ENCODE assay signal across 22 cellular contexts in the genomic region with DNA sequence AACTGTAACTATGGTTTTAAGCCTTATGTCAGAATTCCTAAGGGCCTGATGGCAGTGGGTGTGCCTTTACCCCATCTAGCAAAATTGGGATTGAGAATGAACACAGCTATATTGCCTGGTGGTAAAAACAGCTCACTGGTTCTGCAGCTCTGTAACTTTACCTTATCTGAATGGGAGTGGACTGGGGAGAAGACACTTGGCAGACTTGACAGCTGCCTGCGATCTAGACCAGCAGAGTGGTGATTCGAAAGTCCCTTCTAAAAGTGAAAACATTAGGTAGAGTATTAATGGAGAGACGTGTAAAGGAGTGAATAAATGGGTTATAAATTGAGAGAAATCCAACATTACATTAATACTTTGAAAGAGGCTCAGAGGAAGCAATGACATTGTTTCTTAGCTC.
DNase-seq lines count a peak whose midpoint lies in the region; ATAC-seq, FAIRE-seq and TF ChIP-seq lines count a peak whose summit lies in the region.
"Had no signal": no experiment of that assay in that cellular context is flagged by ENCODE, and none has a peak within 500 bp of the region (broad histone marks: within the 10 kb centered on the region; RNA-seq: fewer than 3 reads in every experiment).

No MANE protein-coding gene starts in this region.

- DNase-seq in GM23338 (ENCODE audit: low spot score) = no peak
- peak; percentile 0 for DNase-seq in LoVo (ENCODE audit: low spot score)
- DNase-seq in OCI-M1 (lab: John Stamatoyannopoulos, UW) = peak; percentile 26
- DNase-seq in myocyte (ENCODE audit: low read depth) = peak; percentile 19
- DNase-seq in NK-92 treated with Interleukin-12 subunit alpha and Interleukin-12 subunit beta, amount 100 ng/mL, for 24 hours (lab: John Stamatoyannopoulos, UW) = no peak
- DNase-seq in small intestine = no peak
- DNase-seq in DMS153 treated with DMSO at 0.1 percent for 48 hours (lab: John Stamatoyannopoulos, UW; ENCODE audit: unreplicated experiment) = no peak
- DNase-seq: C1 segment of cervical spinal cord; Caco-2; CD4-positive, CD25-positive, alpha-beta regulatory T cell; CD8-positive, alpha-beta T cell; DMS153; DMS79; EL; GDM1; GM23248; HFFc6 had no signal

- H3K27ac ChIP-seq in GM23338 (ENCODE audit: low read depth) (no peak overlapping the region), small intestine (ENCODE audit: low read depth in 1 of 2, low read length in 1 of 2) (no peak overlapping the region)
- H3K27ac ChIP-seq: GM23248 had no signal

- peaks cover 11% of the 10 kb centered on the region; the same call in 1 of the 2 replicates for H3K9me2 ChIP-seq in GM23338 (ENCODE audit: insufficient read depth)

- peaks cover 2% of the 10 kb centered on the region; the same call in 1 of the 3 replicates for H3K4me1 Mint-ChIP-seq in GM23338
- H3K4me1 Mint-ChIP-seq: CD4-positive, CD25-positive, alpha-beta regulatory T cell had no signal

- no peaks in the 10 kb centered on the region for H4K20me1 ChIP-seq in GM23338 (replicated peaks; ENCODE audit: insufficient read depth)

- H3K36me3 Mint-ChIP-seq in GM23338 (ENCODE audit: low read depth) = peaks cover 28% of the 10 kb centered on the region
- H3K36me3 Mint-ChIP-seq: CD4-positive, CD25-positive, alpha-beta regulatory T cell; CD8-positive, alpha-beta T cell had no signal

- H3K27ac Mint-ChIP-seq in GM23338 = no peak overlapping the region
- H3K27ac Mint-ChIP-seq: CD4-positive, CD25-positive, alpha-beta regulatory T cell; CD8-positive, alpha-beta T cell; HFFc6 had no signal

- H3K4me3 Mint-ChIP-seq in GM23338 = no peak overlapping the region
- H3K4me3 Mint-ChIP-seq: CD4-positive, CD25-positive, alpha-beta regulatory T cell; CD8-positive, alpha-beta T cell; HFFc6 had no signal

- no peak overlapping the region for H3K4me3 ChIP-seq in GM23338
- H3K4me3 ChIP-seq in small intestine (ENCODE audit: low read depth in 1 of 2, low read length in 2 of 2) = no peak overlapping the region
- H3K4me3 ChIP-seq: GM23248, HAP-1 had no signal

- peaks cover 2% of the 10 kb centered on the region for H3K27me3 Mint-ChIP-seq in GM23338 (ENCODE audit: insufficient read depth, low read depth, poor library complexity)
- H3K27me3 Mint-ChIP-seq: CD4-positive, CD25-positive, alpha-beta regulatory T cell had no signal

- no peak for FAIRE-seq in small intestine (lab: Jason Lieb, UNC)
- FAIRE-seq: GM12891, GM18507, H54 had no signal

- H3K4me2 ChIP-seq in GM23338 = no peak overlapping the region

- H3F3A ChIP-seq in GM23338 (replicated peaks; ENCODE audit: low read depth) = no peaks in the 10 kb centered on the region

- no peaks in the 10 kb centered on the region for H3K79me2 ChIP-seq in GM23338 (replicated peaks; ENCODE audit: insufficient read depth)

- H3K27me3 ChIP-seq in GM23338 (ENCODE audit: insufficient read depth) (no peaks in the 10 kb centered on the region), small intestine (ENCODE audit: control insufficient read depth in 2 of 2, insufficient read depth in 2 of 2, low read length in 2 of 2) (no peaks in the 10 kb centered on the region)

- ATAC-seq in GM23338 (no peak), GM21390 (IDR thresholded peaks at IDR 0.05; ENCODE audit: unreplicated experiment) (no peak)
- ATAC-seq: CD8-positive, alpha-beta T cell had no signal

- peaks cover 27% of the 10 kb centered on the region for H3K9me3 Mint-ChIP-seq in GM23338

- H2AFZ ChIP-seq in GM23338 = peak overlapping the region; percentile 78; the same call in 1 of the 2 replicates
- H2AFZ ChIP-seq: GM23248 had no signal

- H3K9me3 ChIP-seq in small intestine (ENCODE audit: control insufficient read depth, low read depth) = no peaks in the 10 kb centered on the region
- H3K9me3 ChIP-seq: HAP-1 had no signal

- no peak for TF ChIP-seq CTCF in GM23338 (conservative IDR thresholded peaks at IDR 0.05; ENCODE audit: low read depth in 2 of 2)

- H3K36me3 ChIP-seq in GM23338 (ENCODE audit: insufficient read depth) (peaks cover 12% of the 10 kb centered on the region), small intestine (ENCODE audit: control insufficient read depth in 2 of 2, insufficient read depth in 2 of 2, low read length in 2 of 2) (no peaks in the 10 kb centered on the region)
- H3K36me3 ChIP-seq: HAP-1 had no signal

- no peaks in the 10 kb centered on the region for H3K4me1 ChIP-seq in GM23338 (ENCODE audit: insufficient read depth)
- H3K4me1 ChIP-seq in small intestine (ENCODE audit: control insufficient read depth in 2 of 2, insufficient read depth in 1 of 2, low read depth in 1 of 2, low read length in 1 of 2) = no peaks in the 10 kb centered on the region
- H3K4me1 ChIP-seq: Caco-2, HAP-1 had no signal

- 78 to 86% (median 80%) methylated on average over 3 of the region's 3 CpGs for WGBS in small intestine, 3 donors

TF ChIP-seq in GM23338, 12 proteins besides CTCF, POLR2A, EP300 and RAD21:
- TF ChIP-seq EZH2phosphoT487 (IDR thresholded peaks at IDR 0.05; ENCODE audit: unreplicated experiment) = no peak
- no peak for TF ChIP-seq POLR2AphosphoS5 (IDR thresholded peaks at IDR 0.05; ENCODE audit: low read depth)
- no peak for TF ChIP-seq ZNF114 (CRISPR knock-in tag; IDR thresholded peaks at IDR 0.05)
- TF ChIP-seq STAT1 (IDR thresholded peaks at IDR 0.05; ENCODE audit: unreplicated experiment) = no peak
- TF ChIP-seq REST (IDR thresholded peaks at IDR 0.05; ENCODE audit: unreplicated experiment) = no peak
- no peak for TF ChIP-seq ZNF331 (CRISPR knock-in tag; IDR thresholded peaks at IDR 0.05; ENCODE audit: low read depth)

Comparison
In these comparisons a context has a peak if more than half of its experiments do, and no peak if none do; other contexts are left out.
1. DNase-seq: peak in LoVo (single experiment), OCI-M1 (single experiment) and myocyte (single experiment); none in GM23338 (single experiment), NK-92 treated with Interleukin-12 subunit alpha and Interleukin-12 subunit beta, amount 100 ng/mL, for 24 hours (single experiment), small intestine (single experiment) and DMS153 treated with DMSO at 0.1 percent for 48 hours (single experiment).